Comparison of ENCODE assay signal across 24 cellular contexts in the genomic region with DNA sequence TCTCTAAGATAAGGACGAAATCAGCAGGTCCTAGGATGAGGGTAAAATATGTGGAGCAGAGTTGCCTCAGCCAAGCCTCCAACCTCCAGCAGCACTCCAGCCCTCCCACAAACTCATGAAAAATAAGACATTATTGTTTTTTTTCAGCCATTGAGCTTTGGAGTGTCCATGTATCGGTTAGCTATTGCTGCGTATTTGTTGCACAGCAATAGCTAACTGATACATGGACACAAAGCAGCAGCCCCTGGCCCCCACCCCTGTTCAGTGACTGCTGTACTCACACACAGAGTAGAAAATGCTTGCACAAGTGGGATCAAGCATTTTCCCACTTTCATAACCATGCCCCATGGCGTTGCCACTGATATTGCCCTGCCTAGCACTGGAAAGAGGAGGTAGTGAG. TPM values are rescaled to one million over a fixed set of nuclear protein-coding genes. Genes with fewer than 3 reads are reported as not detected.
DNase-seq lines count a peak whose midpoint lies in the region; ATAC-seq, FAIRE-seq and TF ChIP-seq lines count a peak whose summit lies in the region.
"Had no signal": no experiment of that assay in that cellular context is flagged by ENCODE, and none has a peak within 500 bp of the region (broad histone marks: within the 10 kb centered on the region; RNA-seq: fewer than 3 reads in every experiment).

No MANE protein-coding gene starts in this region.

- H3K27ac ChIP-seq in HepG2 (ENCODE audit: extremely low read length, insufficient read depth, low read length) (no peak overlapping the region), right lobe of liver (no peak overlapping the region), neuronal stem cell (replicated peaks; ENCODE audit: low read length) (no peak overlapping the region), mammary epithelial cell (ENCODE audit: insufficient read depth, low read depth, low read length) (no peak overlapping the region)
- H3K27ac ChIP-seq: BLaER1 had no signal

- H3K4me2 ChIP-seq in HepG2 (ENCODE audit: low read depth, low read length) (no peak overlapping the region), neuronal stem cell (ENCODE audit: insufficient read depth, low read length, poor library complexity, severe bottlenecking) (no peak overlapping the region), mammary epithelial cell (ENCODE audit: insufficient read depth, low read depth, low read length) (no peak overlapping the region)
- H3K4me2 ChIP-seq: BLaER1 had no signal

- no peak overlapping the region for H3K18ac ChIP-seq in neuronal stem cell (ENCODE audit: low read length)

- no peak overlapping the region for H2AFZ ChIP-seq in HepG2 (ENCODE audit: low read length)
- H2AFZ ChIP-seq in neuronal stem cell (ENCODE audit: low read length), result no peak overlapping the region
- no peak overlapping the region for H2AFZ ChIP-seq in mammary epithelial cell (ENCODE audit: low read depth, low read length)

- TF ChIP-seq EP300 in HepG2 (IDR thresholded peaks at IDR 0.05; ENCODE audit: low read depth in 2 of 2, low read length in 2 of 2), result no peak
- TF ChIP-seq EP300 in HepG2 (CRISPR knock-in tag; IDR thresholded peaks at IDR 0.05; ENCODE audit: borderline replicate concordance), result no peak

- H3K79me2 ChIP-seq in HepG2 (ENCODE audit: insufficient read depth, low read length), result no peaks in the 10 kb centered on the region
- no peaks in the 10 kb centered on the region for H3K79me2 ChIP-seq in mammary epithelial cell (ENCODE audit: insufficient read depth, low read length)

- no peak overlapping the region for H2BK120ac ChIP-seq in neuronal stem cell (ENCODE audit: low read depth, low read length)

- no peak overlapping the region for H2BK12ac ChIP-seq in neuronal stem cell (ENCODE audit: low read length)

- 85% methylated on average over 4 of the region's 4 CpGs for WGBS in HepG2 (ENCODE audit: low lambda C conversion rate)
- 92% methylated on average over 4 of the region's 4 CpGs for WGBS in right lobe of liver (ENCODE audit: insufficient coverage, low coverage, low lambda C conversion rate, missing lambda C conversion rate)
- no CpG with 5 or more reads among the region's 4 CpGs for WGBS in neuronal stem cell (ENCODE audit: extremely low coverage in 2 of 2, insufficient read length in 2 of 2, insufficient replicate concordance in 1 of 2), 2 donors
- 81% methylated on average over 3 of the region's 4 CpGs for WGBS in mammary epithelial cell (ENCODE audit: low coverage, missing lambda C conversion rate)

- no peaks in the 10 kb centered on the region for H3K79me1 ChIP-seq in neuronal stem cell (ENCODE audit: low read depth, low read length)

- TF ChIP-seq CTCF in HepG2 (CRISPR knock-in tag; IDR thresholded peaks at IDR 0.05) (no peak), right lobe of liver (IDR thresholded peaks at IDR 0.05) (no peak), mammary epithelial cell (conservative IDR thresholded peaks at IDR 0.05 in 1 of 2, IDR thresholded peaks at IDR 0.05 in 1 of 2; ENCODE audit: extremely low read depth in 1 of 2, insufficient read depth in 1 of 2, low read depth in 1 of 2, low read length in 2 of 2) (no peak)

- H3K9me3 ChIP-seq in HepG2 (ENCODE audit: low read length), result no peaks in the 10 kb centered on the region
- H3K9me3 ChIP-seq in right lobe of liver, result no peaks in the 10 kb centered on the region
- no peaks in the 10 kb centered on the region for H3K9me3 ChIP-seq in neuronal stem cell (replicated peaks in 1 of 2; ENCODE audit: control insufficient read depth in 2 of 2, insufficient read depth in 1 of 2, low read depth in 1 of 2, low read length in 2 of 2)
- H3K9me3 ChIP-seq in mammary epithelial cell (replicated peaks; ENCODE audit: insufficient read depth, low read length), result peaks cover 2% of the 10 kb centered on the region
- H3K9me3 ChIP-seq: BE2C, BLaER1 had no signal

- no peak overlapping the region for H4K91ac ChIP-seq in neuronal stem cell (ENCODE audit: low read depth, low read length, poor library complexity)

- no peak overlapping the region for H2BK15ac ChIP-seq in neuronal stem cell (ENCODE audit: low read length)

- no peaks in the 10 kb centered on the region for H3K27me3 ChIP-seq in HepG2 (ENCODE audit: control insufficient read depth in 1 of 2, insufficient read depth in 2 of 2, low read length in 2 of 2)
- H3K27me3 ChIP-seq in right lobe of liver, result no peaks in the 10 kb centered on the region
- peaks cover 0 to 1% (median 0%) of the 10 kb centered on the region in 3 experiments for H3K27me3 ChIP-seq in neuronal stem cell (ENCODE audit: control insufficient read depth in 3 of 3, insufficient read depth in 3 of 3, low read depth in 1 of 3, low read length in 3 of 3)
- no peaks in the 10 kb centered on the region for H3K27me3 ChIP-seq in mammary epithelial cell (ENCODE audit: insufficient read depth, low read length)
- H3K27me3 ChIP-seq: BE2C, BLaER1 had no signal

- H3K14ac ChIP-seq in neuronal stem cell (ENCODE audit: low read length), result no peak overlapping the region

- dilution Hi-C loops in mammary epithelial cell (cut with HindIII; ENCODE audit: low sequenced_read_pairs), result loop anchor here (5.0 to 10.0 kb wide), 2 partner anchors 101 to 188 kb away; no protein-coding TSS in a partner anchor

- CTCF ChIA-PET in HepG2 (lab: Yijun Ruan, JAX; ENCODE audit: low intra/inter-chr PET ratio, low total read pairs), result no interaction called here
- CTCF ChIA-PET in mammary epithelial cell (lab: Charles Lee; ENCODE audit: low non-redundant PET), result no interaction called here

- FAIRE-seq in HepG2 (lab: Jason Lieb, UNC) (no peak), GM12892 (lab: Jason Lieb, UNC) (no peak)
- FAIRE-seq: A204.1, GM12878, GM19239 had no signal

- H3K9ac ChIP-seq in HepG2 (ENCODE audit: insufficient read depth, low read depth, low read length) (no peak overlapping the region), neuronal stem cell (ENCODE audit: low read depth, low read length, poor library complexity) (no peak overlapping the region), mammary epithelial cell (ENCODE audit: insufficient read depth, low read length) (no peak overlapping the region)
- H3K9ac ChIP-seq: BLaER1 had no signal

- H2AK5ac ChIP-seq in neuronal stem cell (ENCODE audit: low read depth, low read length), result peak overlapping the region; percentile 64

- POLR2A ChIA-PET in HepG2 (lab: Yijun Ruan, JAX), result no interaction called here

- H4K8ac ChIP-seq in neuronal stem cell (ENCODE audit: low read depth, low read length), result no peak overlapping the region

- H4K20me1 ChIP-seq in HepG2 (ENCODE audit: insufficient read depth, low read length), result no peaks in the 10 kb centered on the region
- no peaks in the 10 kb centered on the region for H4K20me1 ChIP-seq in mammary epithelial cell (ENCODE audit: insufficient read depth, low read length)
- H4K20me1 ChIP-seq: BLaER1 had no signal

- H3K4me3 ChIP-seq in HepG2 (replicated peaks in 1 of 3; ENCODE audit: insufficient read depth in 1 of 3, low read depth in 2 of 3, low read length in 3 of 3) (no peak overlapping the region), right lobe of liver (no peak overlapping the region), neuronal stem cell (ENCODE audit: low read length in 2 of 2) (no peak overlapping the region), mammary epithelial cell (replicated peaks in 1 of 3; ENCODE audit: insufficient read depth in 1 of 3, low read depth in 2 of 3, low read length in 3 of 3) (no peak overlapping the region)
- H3K4me3 ChIP-seq: BLaER1, GM12878 had no signal

- in situ Hi-C loops in HepG2 (cut with HindIII; ENCODE audit: extremely low pct_ligation_motif_present, low pct_unique_long_range_greater_than_20kb) (no loop called here), mammary epithelial cell (cut with MboI; ENCODE audit: low sequenced_read_pairs in 2 of 2) (no loop called here)

- BruUV-seq in HepG2 (replicated peaks; lab: Mats Ljungman, UMichigan), result no TSS peak
- BruUV-seq in mammary epithelial cell (replicated peaks; lab: Mats Ljungman, UMichigan), result no TSS peak

- TF ChIP-seq POLR2A in HepG2 (IDR thresholded peaks at IDR 0.05; ENCODE audit: insufficient read depth in 1 of 2, low read depth in 2 of 2, low read length in 2 of 2) (no peak), right lobe of liver (IDR thresholded peaks at IDR 0.05) (no peak), GM12892 (IDR thresholded peaks at IDR 0.05; ENCODE audit: low read depth, low read length) (no peak)

- no peak overlapping the region for H2BK5ac ChIP-seq in neuronal stem cell (ENCODE audit: low read length)

- TF ChIP-seq RAD21 in HepG2 (CRISPR knock-in tag; IDR thresholded peaks at IDR 0.05), result no peak

- peaks cover 13% of the 10 kb centered on the region for H3K4me1 ChIP-seq in HepG2 (ENCODE audit: insufficient read depth, low read length)
- no peaks in the 10 kb centered on the region for H3K4me1 ChIP-seq in right lobe of liver
- peaks cover 0 to 1% of the 10 kb centered on the region in 2 donors for H3K4me1 ChIP-seq in neuronal stem cell (ENCODE audit: control insufficient read depth in 2 of 2, insufficient read depth in 1 of 2, low read depth in 1 of 2, low read length in 2 of 2)
- no peaks in the 10 kb centered on the region for H3K4me1 ChIP-seq in mammary epithelial cell (ENCODE audit: insufficient read depth, low read length)
- H3K4me1 ChIP-seq: BE2C had no signal

- no peak overlapping the region for H3K4ac ChIP-seq in neuronal stem cell (ENCODE audit: low read length)

- intact Hi-C loops in HepG2 (cut with micrococcal nuclease; ENCODE audit: unreplicated experiment), result no loop called here
- intact Hi-C loops in right lobe of liver (cut with DNase I), result no loop called here
- intact Hi-C loops in mammary epithelial cell (cut with micrococcal nuclease), result no loop called here

- no peak for ATAC-seq in HepG2
- ATAC-seq in right lobe of liver, result no peak

- no peak for DNase-seq in HepG2 (ENCODE audit: low spot score)
- DNase-seq in right lobe of liver, result no peak
- DNase-seq in neuronal stem cell (ENCODE audit: low spot score), result no peak
- DNase-seq in mammary epithelial cell, result no peak
- DNase-seq in GM12892 (ENCODE audit: insufficient read length), result no peak
- DNase-seq: 8988T; ACHN; BE2C; C1 segment of cervical spinal cord; CD4-positive, alpha-beta memory T cell; CD4-positive, CD25-positive, alpha-beta regulatory T cell; CD8-positive, alpha-beta memory T cell; COR-L47; DMS 273 treated with DMSO at 0.1 percent for 48 hours; DMS153; DMS53; DMS79; DND-41; EL; GDM1 had no signal

- no peak overlapping the region for H3K23ac ChIP-seq in neuronal stem cell (ENCODE audit: low read depth, low read length, poor library complexity)

- H3K36me3 ChIP-seq in HepG2 (replicated peaks in 1 of 2; ENCODE audit: control insufficient read depth in 1 of 2, insufficient read depth in 2 of 2, low read length in 2 of 2) (no peaks in the 10 kb centered on the region), right lobe of liver (no peaks in the 10 kb centered on the region), neuronal stem cell (replicated peaks in 1 of 2; ENCODE audit: control insufficient read depth in 2 of 2, insufficient read depth in 2 of 2, low read length in 2 of 2) (no peaks in the 10 kb centered on the region), mammary epithelial cell (ENCODE audit: insufficient read depth, low read length) (no peaks in the 10 kb centered on the region)
- H3K36me3 ChIP-seq: BE2C, BLaER1 had no signal

RNA-seq across cellular contexts. Expression of a gene that starts 19.1 kb away (rescaled TPM):
- 66.6 and 67.9 TPM in 2 replicates for total RNA-seq in HepG2 (2016; rRNA removed; fragmentation: Illumina TruSeq; extraction: Trizol)
- total RNA-seq in HepG2 (2016; cell fraction: cytosol; rRNA removed; fragmentation: Illumina TruSeq; extraction: Trizol; ENCODE audit: low read depth), result 55.4 and 65.8 TPM in 2 replicates
- total RNA-seq in HepG2 (2016; cell fraction: insoluble cytoplasmic fraction; rRNA removed; fragmentation: Illumina TruSeq; extraction: Trizol), result 59.1 and 63.0 TPM in 2 replicates
- 94.1 and 96.8 TPM in 2 replicates for total RNA-seq in HepG2 (2016; cell fraction: membrane; rRNA removed; fragmentation: Illumina TruSeq; extraction: Trizol)
- 59.4 and 60.6 TPM in 2 replicates for total RNA-seq in HepG2 (2016; cell fraction: nucleus; rRNA removed; fragmentation: Illumina TruSeq; extraction: Trizol)
- polyA plus RNA-seq in HepG2 (2011; rRNA removed), result 35.4 and 43.6 TPM in 2 replicates
- polyA plus RNA-seq in HepG2 (2011; cell fraction: cytosol; rRNA removed), result 17.2 and 27.7 TPM in 2 replicates
- 29.1 and 37.9 TPM in 2 replicates for polyA plus RNA-seq in HepG2 (2011; cell fraction: nucleus; rRNA removed)
- 40.6 and 47.2 TPM in 2 replicates for polyA plus RNA-seq in HepG2 (2012)
- polyA plus RNA-seq in HepG2 (2016; cell fraction: cytosol; fragmentation: Illumina TruSeq; extraction: Trizol; ENCODE audit: low read depth), result 37.8 and 49.5 TPM in 2 replicates
- 64.3 and 69.2 TPM in 2 replicates for polyA plus RNA-seq in HepG2 (2016; cell fraction: insoluble cytoplasmic fraction; fragmentation: Illumina TruSeq; extraction: Trizol; ENCODE audit: low read depth)
- 70.9 and 75.8 TPM in 2 replicates for polyA plus RNA-seq in HepG2 (2016; cell fraction: membrane; fragmentation: Illumina TruSeq; extraction: Trizol; ENCODE audit: low read depth)
- 55.9 and 58.5 TPM in 2 replicates for polyA plus RNA-seq in HepG2 (2016; cell fraction: nucleus; fragmentation: Illumina TruSeq; extraction: Trizol; ENCODE audit: insufficient read depth, low read depth)
- polyA minus RNA-seq in HepG2 (2011; rRNA and poly(A)+ RNA removed; ENCODE audit: low replicate concordance), result 20.9 and 41.9 TPM in 2 replicates
- 26.6 and 35.0 TPM in 2 replicates for polyA minus RNA-seq in HepG2 (2011; cell fraction: cytosol; rRNA and poly(A)+ RNA removed)
- polyA minus RNA-seq in HepG2 (2011; cell fraction: nucleus; rRNA and poly(A)+ RNA removed), result 118 and 132 TPM in 2 replicates
- 10 to 100 TPM; 18.8 to 29.4 (median 22.2) TPM for total RNA-seq in right lobe of liver
- 48.6 TPM for polyA plus RNA-seq in neuronal stem cell (2013, experiment 1 of 2)
- 48.5 TPM for polyA plus RNA-seq in neuronal stem cell (2013, experiment 2 of 2)
- 10 to 100 TPM; 59.3 to 61.2 TPM for total RNA-seq in mammary epithelial cell
- polyA plus RNA-seq in mammary epithelial cell, result 46.6 TPM
- polyA minus RNA-seq in mammary epithelial cell, result 118 TPM
- polyA plus RNA-seq in GM12892 (2012; ENCODE audit: missing spikeins), result 50.5 TPM
